ENCODE assay signal across 9 cellular contexts in genomic region chr10:79098596-79099015, GRCh38. TPM values are rescaled to one million over a fixed set of nuclear protein-coding genes. Genes with fewer than 3 reads are reported as not detected.
DNase-seq lines count a peak whose midpoint lies in the region; ATAC-seq and TF ChIP-seq lines count a peak whose summit lies in the region.
"Had no signal": no experiment of that assay in that cellular context is flagged by ENCODE, and none has a peak within 500 bp of the region (broad histone marks: within the 10 kb centered on the region; RNA-seq: fewer than 3 reads in every experiment).

No MANE protein-coding gene starts in this region.

- H3K4me1 Mint-ChIP-seq in activated naive CD4-positive, alpha-beta T cell treated with anti-CD3 and anti-CD28 coated beads for 36 hours (ENCODE audit: low read depth) = peaks cover 37% of the 10 kb centered on the region

- no peaks in the 10 kb centered on the region for H3K9me3 Mint-ChIP-seq in activated naive CD4-positive, alpha-beta T cell treated with anti-CD3 and anti-CD28 coated beads for 36 hours
- H3K9me3 Mint-ChIP-seq: activated naive CD8-positive, alpha-beta T cell treated with anti-CD3 and anti-CD28 coated beads, Interleukin-2, amount 50 U/mL, for 24 hours had no signal

- ATAC-seq in right cardiac atrium (no peak), HG02642 (IDR thresholded peaks at IDR 0.05; ENCODE audit: poor library complexity, unreplicated experiment) (peak; percentile 77), HG03575 (IDR thresholded peaks at IDR 0.05; ENCODE audit: extremely low read depth, insufficient number of reproducible peaks, low FRiP score, unreplicated experiment) (peak; percentile 55)
- ATAC-seq: activated naive CD8-positive, alpha-beta T cell treated with anti-CD3 and anti-CD28 coated beads, Interleukin-2, amount 50 U/mL, for 24 hours had no signal

- DNase-seq in right atrium auricular region (ENCODE audit: low spot score) (no peak), right cardiac atrium (no peak), smooth muscle cell (lab: John Stamatoyannopoulos, UW; ENCODE audit: unreplicated experiment) (no peak), COLO829 (ENCODE audit: low spot score) (no peak)
- no peak for DNase-seq in effector CD4-positive, alpha-beta T cell
- no peak for DNase-seq in activated naive CD4-positive, alpha-beta T cell treated with anti-CD3 and anti-CD28 coated beads for 36 hours
- DNase-seq: activated naive CD8-positive, alpha-beta T cell treated with anti-CD3 and anti-CD28 coated beads, Interleukin-2, amount 50 U/mL, for 24 hours had no signal

- H3K4me3 Mint-ChIP-seq in activated naive CD4-positive, alpha-beta T cell treated with anti-CD3 and anti-CD28 coated beads for 36 hours = no peak overlapping the region
- H3K4me3 Mint-ChIP-seq: activated naive CD8-positive, alpha-beta T cell treated with anti-CD3 and anti-CD28 coated beads, Interleukin-2, amount 50 U/mL, for 24 hours had no signal

- H3K27me3 ChIP-seq in right atrium auricular region (no peaks in the 10 kb centered on the region), right cardiac atrium (ENCODE audit: control insufficient read depth, insufficient read depth) (no peaks in the 10 kb centered on the region), smooth muscle cell (ENCODE audit: low read depth) (no peaks in the 10 kb centered on the region)

- H3K9ac ChIP-seq in smooth muscle cell (ENCODE audit: low read depth) = no peak overlapping the region

- no peaks in the 10 kb centered on the region for H3K27me3 Mint-ChIP-seq in activated naive CD4-positive, alpha-beta T cell treated with anti-CD3 and anti-CD28 coated beads for 36 hours (ENCODE audit: low read depth)
- H3K27me3 Mint-ChIP-seq: activated naive CD8-positive, alpha-beta T cell treated with anti-CD3 and anti-CD28 coated beads, Interleukin-2, amount 50 U/mL, for 24 hours had no signal

- H4K20me1 ChIP-seq in smooth muscle cell (ENCODE audit: low read depth) = peaks cover 100% of the 10 kb centered on the region

- H3F3A ChIP-seq in smooth muscle cell (ENCODE audit: low read depth) = no peaks in the 10 kb centered on the region

- peaks cover 99% of the 10 kb centered on the region for H3K79me2 ChIP-seq in smooth muscle cell (ENCODE audit: low read depth)

- H3K4me3 ChIP-seq in right atrium auricular region = no peak overlapping the region
- no peak overlapping the region for H3K4me3 ChIP-seq in right cardiac atrium (ENCODE audit: low read length)
- H3K4me3 ChIP-seq in smooth muscle cell = no peak overlapping the region

- H3K36me3 ChIP-seq in right atrium auricular region = no peaks in the 10 kb centered on the region
- no peaks in the 10 kb centered on the region for H3K36me3 ChIP-seq in smooth muscle cell (ENCODE audit: low read depth)

- TF ChIP-seq CTCF in right atrium auricular region (IDR thresholded peaks at IDR 0.05) (no peak), smooth muscle cell (IDR thresholded peaks at IDR 0.05; ENCODE audit: borderline replicate concordance, insufficient read depth, poor library complexity, severe bottlenecking) (no peak)

- H3K9me3 ChIP-seq in right atrium auricular region (no peaks in the 10 kb centered on the region), right cardiac atrium (ENCODE audit: control insufficient read depth, low read length) (no peaks in the 10 kb centered on the region), smooth muscle cell (replicated peaks; ENCODE audit: low read depth) (no peaks in the 10 kb centered on the region)

- WGBS in right cardiac atrium = 81% methylated on average over 10 of the region's 10 CpGs
- WGBS in smooth muscle cell (ENCODE audit: low lambda C conversion rate) = 61% methylated on average over 10 of the region's 10 CpGs

- no peak overlapping the region for H3K27ac Mint-ChIP-seq in activated naive CD4-positive, alpha-beta T cell treated with anti-CD3 and anti-CD28 coated beads for 36 hours
- H3K27ac Mint-ChIP-seq: activated naive CD8-positive, alpha-beta T cell treated with anti-CD3 and anti-CD28 coated beads, Interleukin-2, amount 50 U/mL, for 24 hours had no signal

- H2AFZ ChIP-seq in smooth muscle cell (ENCODE audit: low read depth) = no peak overlapping the region

- no peaks in the 10 kb centered on the region for H3K36me3 Mint-ChIP-seq in activated naive CD4-positive, alpha-beta T cell treated with anti-CD3 and anti-CD28 coated beads for 36 hours (ENCODE audit: low read depth)

- H3K27ac ChIP-seq in right atrium auricular region (peak overlapping the region; percentile 84 to 87), right cardiac atrium (ENCODE audit: low read length) (no peak overlapping the region), smooth muscle cell (ENCODE audit: low read depth) (no peak overlapping the region)

- H3K4me1 ChIP-seq in right atrium auricular region = peaks cover 3 to 100% of the 10 kb centered on the region in 2 donors
- H3K4me1 ChIP-seq in right cardiac atrium (ENCODE audit: control insufficient read depth, insufficient read depth, low read length) = peaks cover 67% of the 10 kb centered on the region
- peaks cover 13% of the 10 kb centered on the region for H3K4me1 ChIP-seq in smooth muscle cell (ENCODE audit: low read depth)

- CTCF ChIA-PET in activated naive CD4-positive, alpha-beta T cell treated with anti-CD3 and anti-CD28 coated beads for 36 hours (lab: Charles Lee) = interaction anchor here (2.3 kb wide), 1 partner anchor 97 kb away, joined by 4 read pairs; no protein-coding TSS in a partner anchor

- intact Hi-C loops in right cardiac atrium (cut with DNase I) = no loop called here
- intact Hi-C loops in activated naive CD4-positive, alpha-beta T cell treated with anti-CD3 and anti-CD28 coated beads for 36 hours (cut with micrococcal nuclease) = no loop called here

- no peak overlapping the region for H3K4me2 ChIP-seq in smooth muscle cell

RNA-seq across cellular contexts. Expression of gene ZMIZ1, which starts 29.8 kb away (rescaled TPM):
- total RNA-seq in right atrium auricular region (10 to 100 TPM; 59.3 to 71.0 TPM), right cardiac atrium (10 to 100 TPM; 67.4 to 83.1 (median 72.9) TPM), smooth muscle cell (12.0 and 31.3 TPM in 2 replicates)
- polyA plus RNA-seq in right cardiac atrium (38.0 TPM), smooth muscle cell (24.2 and 28.9 TPM in 2 replicates)
- total RNA-seq in activated naive CD4-positive, alpha-beta T cell treated with anti-CD3 and anti-CD28 coated beads for 36 hours = 10 to 100 TPM; 15.6 to 18.3 TPM

Comparison
In these comparisons a context has a peak if more than half of its experiments do, and no peak if none do; other contexts are left out.
1. H3K27ac ChIP-seq: peak in right atrium auricular region (2 of 2); none in right cardiac atrium (single experiment) and smooth muscle cell (single experiment).
2. ATAC-seq: peak in HG02642 (single experiment) and HG03575 (single experiment); none in right cardiac atrium (0 of 2).